Comparison of ENCODE assay signal across 1 cellular context in the genomic region with DNA sequence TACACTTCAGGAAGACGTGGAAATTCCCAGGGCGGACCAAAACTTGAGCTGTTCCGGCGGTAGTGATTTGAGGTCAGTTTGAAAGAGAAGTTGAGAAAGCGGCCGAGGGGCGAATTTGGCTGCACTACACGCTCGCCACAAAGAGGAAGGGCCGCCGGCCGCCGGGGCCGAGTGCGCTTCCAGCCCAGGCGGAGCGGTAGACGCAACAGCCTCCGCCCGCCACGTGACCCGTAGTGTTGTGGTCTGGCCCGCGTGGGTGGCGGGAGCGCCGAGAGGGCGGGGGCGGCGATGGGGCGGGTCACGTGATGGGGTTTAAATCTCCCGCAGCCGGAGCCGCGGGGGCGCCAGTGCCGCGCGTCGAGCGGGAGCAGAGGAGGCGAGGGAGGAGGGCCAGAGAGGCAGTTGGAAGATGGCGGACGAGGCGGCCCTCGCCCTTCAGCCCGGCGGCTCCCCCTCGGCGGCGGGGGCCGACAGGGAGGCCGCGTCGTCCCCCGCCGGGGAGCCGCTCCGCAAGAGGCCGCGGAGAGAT.
A peak's percentile ranks its signal among the peaks of the same experiment; 100 is the strongest.
TF ChIP-seq lines count a peak whose summit lies in the region.

A gene (plus strand): TSS at position 344 of the 529 bp plus-strand sequence. CDS start 66 bp downstream, at position 410.

TF ChIP-seq in K562, 482 proteins besides CTCF, POLR2A, EP300 and RAD21 (continued from another document and continues in another):
- TF ChIP-seq, protein P1, sequence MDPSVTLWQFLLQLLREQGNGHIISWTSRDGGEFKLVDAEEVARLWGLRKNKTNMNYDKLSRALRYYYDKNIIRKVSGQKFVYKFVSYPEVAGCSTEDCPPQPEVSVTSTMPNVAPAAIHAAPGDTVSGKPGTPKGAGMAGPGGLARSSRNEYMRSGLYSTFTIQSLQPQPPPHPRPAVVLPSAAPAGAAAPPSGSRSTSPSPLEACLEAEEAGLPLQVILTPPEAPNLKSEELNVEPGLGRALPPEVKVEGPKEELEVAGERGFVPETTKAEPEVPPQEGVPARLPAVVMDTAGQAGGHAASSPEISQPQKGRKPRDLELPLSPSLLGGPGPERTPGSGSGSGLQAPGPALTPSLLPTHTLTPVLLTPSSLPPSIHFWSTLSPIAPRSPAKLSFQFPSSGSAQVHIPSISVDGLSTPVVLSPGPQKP (CRISPR knock-in tag; IDR thresholded peaks at IDR 0.05), result no peak
- peak; percentile 57 for TF ChIP-seq CEBPB (tag; IDR thresholded peaks at IDR 0.05)
- TF ChIP-seq, protein P2, sequence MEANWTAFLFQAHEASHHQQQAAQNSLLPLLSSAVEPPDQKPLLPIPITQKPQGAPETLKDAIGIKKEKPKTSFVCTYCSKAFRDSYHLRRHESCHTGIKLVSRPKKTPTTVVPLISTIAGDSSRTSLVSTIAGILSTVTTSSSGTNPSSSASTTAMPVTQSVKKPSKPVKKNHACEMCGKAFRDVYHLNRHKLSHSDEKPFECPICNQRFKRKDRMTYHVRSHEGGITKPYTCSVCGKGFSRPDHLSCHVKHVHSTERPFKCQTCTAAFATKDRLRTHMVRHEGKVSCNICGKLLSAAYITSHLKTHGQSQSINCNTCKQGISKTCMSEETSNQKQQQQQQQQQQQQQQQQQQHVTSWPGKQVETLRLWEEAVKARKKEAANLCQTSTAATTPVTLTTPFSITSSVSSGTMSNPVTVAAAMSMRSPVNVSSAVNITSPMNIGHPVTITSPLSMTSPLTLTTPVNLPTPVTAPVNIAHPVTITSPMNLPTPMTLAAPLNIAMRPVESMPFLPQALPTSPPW (CRISPR knock-in tag; IDR thresholded peaks at IDR 0.05), result peak; percentile 97
- TF ChIP-seq ETV1 (tag; conservative IDR thresholded peaks at IDR 0.05; ENCODE audit: low read depth), result peak; percentile 70
- TF ChIP-seq, protein P3, sequence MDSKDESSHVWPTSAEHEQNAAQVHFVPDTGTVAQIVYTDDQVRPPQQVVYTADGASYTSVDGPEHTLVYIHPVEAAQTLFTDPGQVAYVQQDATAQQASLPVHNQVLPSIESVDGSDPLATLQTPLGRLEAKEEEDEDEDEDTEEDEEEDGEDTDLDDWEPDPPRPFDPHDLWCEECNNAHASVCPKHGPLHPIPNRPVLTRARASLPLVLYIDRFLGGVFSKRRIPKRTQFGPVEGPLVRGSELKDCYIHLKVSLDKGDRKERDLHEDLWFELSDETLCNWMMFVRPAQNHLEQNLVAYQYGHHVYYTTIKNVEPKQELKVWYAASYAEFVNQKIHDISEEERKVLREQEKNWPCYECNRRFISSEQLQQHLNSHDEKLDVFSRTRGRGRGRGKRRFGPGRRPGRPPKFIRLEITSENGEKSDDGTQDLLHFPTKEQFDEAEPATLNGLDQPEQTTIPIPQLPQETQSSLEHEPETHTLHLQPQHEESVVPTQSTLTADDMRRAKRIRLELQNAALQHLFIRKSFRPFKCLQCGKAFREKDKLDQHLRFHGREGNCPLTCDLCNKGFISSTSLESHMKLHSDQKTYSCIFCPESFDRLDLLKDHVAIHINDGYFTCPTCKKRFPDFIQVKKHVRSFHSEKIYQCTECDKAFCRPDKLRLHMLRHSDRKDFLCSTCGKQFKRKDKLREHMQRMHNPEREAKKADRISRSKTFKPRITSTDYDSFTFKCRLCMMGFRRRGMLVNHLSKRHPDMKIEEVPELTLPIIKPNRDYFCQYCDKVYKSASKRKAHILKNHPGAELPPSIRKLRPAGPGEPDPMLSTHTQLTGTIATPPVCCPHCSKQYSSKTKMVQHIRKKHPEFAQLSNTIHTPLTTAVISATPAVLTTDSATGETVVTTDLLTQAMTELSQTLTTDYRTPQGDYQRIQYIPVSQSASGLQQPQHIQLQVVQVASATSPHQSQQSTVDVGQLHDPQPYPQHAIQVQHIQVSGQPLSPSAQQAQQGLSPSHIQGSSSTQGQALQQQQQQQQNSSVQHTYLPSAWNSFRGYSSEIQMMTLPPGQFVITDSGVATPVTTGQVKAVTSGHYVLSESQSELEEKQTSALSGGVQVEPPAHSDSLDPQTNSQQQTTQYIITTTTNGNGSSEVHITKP (IDR thresholded peaks at IDR 0.05; ENCODE audit: partially characterized antibody), result peak; percentile 84
- TF ChIP-seq CXXC5 (CRISPR knock-in tag; IDR thresholded peaks at IDR 0.05), result peak; percentile 97
- no peak for TF ChIP-seq ZNF124 (CRISPR knock-in tag; IDR thresholded peaks at IDR 0.05)
- peak; percentile 81 for TF ChIP-seq SUPT5H (IDR thresholded peaks at IDR 0.05)
- no peak for TF ChIP-seq NFYB (IDR thresholded peaks at IDR 0.05; ENCODE audit: extremely low read depth, insufficient read length)
- TF ChIP-seq MAZ (CRISPR knock-in tag; conservative IDR thresholded peaks at IDR 0.05 in 1 of 2, IDR thresholded peaks at IDR 0.05 in 1 of 2), result peak; percentile 98 to 99
- peak; percentile 82 for TF ChIP-seq BCOR (IDR thresholded peaks at IDR 0.05)
- TF ChIP-seq L3MBTL2 (IDR thresholded peaks at IDR 0.05), result peak; percentile 86
- TF ChIP-seq, protein P4, sequence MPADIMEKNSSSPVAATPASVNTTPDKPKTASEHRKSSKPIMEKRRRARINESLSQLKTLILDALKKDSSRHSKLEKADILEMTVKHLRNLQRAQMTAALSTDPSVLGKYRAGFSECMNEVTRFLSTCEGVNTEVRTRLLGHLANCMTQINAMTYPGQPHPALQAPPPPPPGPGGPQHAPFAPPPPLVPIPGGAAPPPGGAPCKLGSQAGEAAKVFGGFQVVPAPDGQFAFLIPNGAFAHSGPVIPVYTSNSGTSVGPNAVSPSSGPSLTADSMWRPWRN (IDR thresholded peaks at IDR 0.05; ENCODE audit: low read depth), result peak; percentile 96
- TF ChIP-seq, protein P5, sequence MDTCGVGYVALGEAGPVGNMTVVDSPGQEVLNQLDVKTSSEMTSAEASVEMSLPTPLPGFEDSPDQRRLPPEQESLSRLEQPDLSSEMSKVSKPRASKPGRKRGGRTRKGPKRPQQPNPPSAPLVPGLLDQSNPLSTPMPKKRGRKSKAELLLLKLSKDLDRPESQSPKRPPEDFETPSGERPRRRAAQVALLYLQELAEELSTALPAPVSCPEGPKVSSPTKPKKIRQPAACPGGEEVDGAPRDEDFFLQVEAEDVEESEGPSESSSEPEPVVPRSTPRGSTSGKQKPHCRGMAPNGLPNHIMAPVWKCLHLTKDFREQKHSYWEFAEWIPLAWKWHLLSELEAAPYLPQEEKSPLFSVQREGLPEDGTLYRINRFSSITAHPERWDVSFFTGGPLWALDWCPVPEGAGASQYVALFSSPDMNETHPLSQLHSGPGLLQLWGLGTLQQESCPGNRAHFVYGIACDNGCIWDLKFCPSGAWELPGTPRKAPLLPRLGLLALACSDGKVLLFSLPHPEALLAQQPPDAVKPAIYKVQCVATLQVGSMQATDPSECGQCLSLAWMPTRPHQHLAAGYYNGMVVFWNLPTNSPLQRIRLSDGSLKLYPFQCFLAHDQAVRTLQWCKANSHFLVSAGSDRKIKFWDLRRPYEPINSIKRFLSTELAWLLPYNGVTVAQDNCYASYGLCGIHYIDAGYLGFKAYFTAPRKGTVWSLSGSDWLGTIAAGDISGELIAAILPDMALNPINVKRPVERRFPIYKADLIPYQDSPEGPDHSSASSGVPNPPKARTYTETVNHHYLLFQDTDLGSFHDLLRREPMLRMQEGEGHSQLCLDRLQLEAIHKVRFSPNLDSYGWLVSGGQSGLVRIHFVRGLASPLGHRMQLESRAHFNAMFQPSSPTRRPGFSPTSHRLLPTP (IDR thresholded peaks at IDR 0.05; ENCODE audit: borderline replicate concordance, extremely low read depth, insufficient read length), result peak; percentile 16
- TF ChIP-seq CC2D1A (IDR thresholded peaks at IDR 0.05), result no peak
- TF ChIP-seq POLR2AphosphoS2 (IDR thresholded peaks at IDR 0.05; ENCODE audit: low read length), result peak; percentile 72; the same call in 1 of the 2 replicates
- TF ChIP-seq NR2C1 (IDR thresholded peaks at IDR 0.05), result peak; percentile 53; the same call in 1 of the 2 replicates
- peak; percentile 30; the same call in 1 of the 2 replicates for TF ChIP-seq NR2C1 (tag; IDR thresholded peaks at IDR 0.05)
- TF ChIP-seq, protein P6, sequence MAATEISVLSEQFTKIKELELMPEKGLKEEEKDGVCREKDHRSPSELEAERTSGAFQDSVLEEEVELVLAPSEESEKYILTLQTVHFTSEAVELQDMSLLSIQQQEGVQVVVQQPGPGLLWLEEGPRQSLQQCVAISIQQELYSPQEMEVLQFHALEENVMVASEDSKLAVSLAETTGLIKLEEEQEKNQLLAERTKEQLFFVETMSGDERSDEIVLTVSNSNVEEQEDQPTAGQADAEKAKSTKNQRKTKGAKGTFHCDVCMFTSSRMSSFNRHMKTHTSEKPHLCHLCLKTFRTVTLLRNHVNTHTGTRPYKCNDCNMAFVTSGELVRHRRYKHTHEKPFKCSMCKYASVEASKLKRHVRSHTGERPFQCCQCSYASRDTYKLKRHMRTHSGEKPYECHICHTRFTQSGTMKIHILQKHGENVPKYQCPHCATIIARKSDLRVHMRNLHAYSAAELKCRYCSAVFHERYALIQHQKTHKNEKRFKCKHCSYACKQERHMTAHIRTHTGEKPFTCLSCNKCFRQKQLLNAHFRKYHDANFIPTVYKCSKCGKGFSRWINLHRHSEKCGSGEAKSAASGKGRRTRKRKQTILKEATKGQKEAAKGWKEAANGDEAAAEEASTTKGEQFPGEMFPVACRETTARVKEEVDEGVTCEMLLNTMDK (IDR thresholded peaks at IDR 0.05; ENCODE audit: borderline replicate concordance, insufficient read depth, low read depth, low read length, poor library complexity, severe bottlenecking), result peak; percentile 72
- 0 out of 2 replicates have a peak, but pooled peaks have one; percentile 81 for TF ChIP-seq NFRKB (IDR thresholded peaks at IDR 0.05; ENCODE audit: low read depth)
- TF ChIP-seq NCOR1 (IDR thresholded peaks at IDR 0.05), result peak; percentile 97
- TF ChIP-seq STAT5A (IDR thresholded peaks at IDR 0.05; ENCODE audit: borderline replicate concordance, low read length), result no peak
- TF ChIP-seq, protein P7, sequence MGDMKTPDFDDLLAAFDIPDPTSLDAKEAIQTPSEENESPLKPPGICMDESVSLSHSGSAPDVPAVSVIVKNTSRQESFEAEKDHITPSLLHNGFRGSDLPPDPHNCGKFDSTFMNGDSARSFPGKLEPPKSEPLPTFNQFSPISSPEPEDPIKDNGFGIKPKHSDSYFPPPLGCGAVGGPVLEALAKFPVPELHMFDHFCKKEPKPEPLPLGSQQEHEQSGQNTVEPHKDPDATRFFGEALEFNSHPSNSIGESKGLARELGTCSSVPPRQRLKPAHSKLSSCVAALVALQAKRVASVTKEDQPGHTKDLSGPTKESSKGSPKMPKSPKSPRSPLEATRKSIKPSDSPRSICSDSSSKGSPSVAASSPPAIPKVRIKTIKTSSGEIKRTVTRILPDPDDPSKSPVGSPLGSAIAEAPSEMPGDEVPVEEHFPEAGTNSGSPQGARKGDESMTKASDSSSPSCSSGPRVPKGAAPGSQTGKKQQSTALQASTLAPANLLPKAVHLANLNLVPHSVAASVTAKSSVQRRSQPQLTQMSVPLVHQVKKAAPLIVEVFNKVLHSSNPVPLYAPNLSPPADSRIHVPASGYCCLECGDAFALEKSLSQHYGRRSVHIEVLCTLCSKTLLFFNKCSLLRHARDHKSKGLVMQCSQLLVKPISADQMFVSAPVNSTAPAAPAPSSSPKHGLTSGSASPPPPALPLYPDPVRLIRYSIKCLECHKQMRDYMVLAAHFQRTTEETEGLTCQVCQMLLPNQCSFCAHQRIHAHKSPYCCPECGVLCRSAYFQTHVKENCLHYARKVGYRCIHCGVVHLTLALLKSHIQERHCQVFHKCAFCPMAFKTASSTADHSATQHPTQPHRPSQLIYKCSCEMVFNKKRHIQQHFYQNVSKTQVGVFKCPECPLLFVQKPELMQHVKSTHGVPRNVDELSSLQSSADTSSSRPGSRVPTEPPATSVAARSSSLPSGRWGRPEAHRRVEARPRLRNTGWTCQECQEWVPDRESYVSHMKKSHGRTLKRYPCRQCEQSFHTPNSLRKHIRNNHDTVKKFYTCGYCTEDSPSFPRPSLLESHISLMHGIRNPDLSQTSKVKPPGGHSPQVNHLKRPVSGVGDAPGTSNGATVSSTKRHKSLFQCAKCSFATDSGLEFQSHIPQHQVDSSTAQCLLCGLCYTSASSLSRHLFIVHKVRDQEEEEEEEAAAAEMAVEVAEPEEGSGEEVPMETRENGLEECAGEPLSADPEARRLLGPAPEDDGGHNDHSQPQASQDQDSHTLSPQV (IDR thresholded peaks at IDR 0.05), result 0 out of 2 replicates have a peak, but pooled peaks have one; percentile 28
- TF ChIP-seq PHF21A (IDR thresholded peaks at IDR 0.05; ENCODE audit: borderline replicate concordance, low read depth), result peak; percentile 76; the same call in 1 of the 2 replicates
- peak; percentile 89 for TF ChIP-seq GTF2F1 (IDR thresholded peaks at IDR 0.05; ENCODE audit: low read depth, low read length)
- TF ChIP-seq, protein P8, sequence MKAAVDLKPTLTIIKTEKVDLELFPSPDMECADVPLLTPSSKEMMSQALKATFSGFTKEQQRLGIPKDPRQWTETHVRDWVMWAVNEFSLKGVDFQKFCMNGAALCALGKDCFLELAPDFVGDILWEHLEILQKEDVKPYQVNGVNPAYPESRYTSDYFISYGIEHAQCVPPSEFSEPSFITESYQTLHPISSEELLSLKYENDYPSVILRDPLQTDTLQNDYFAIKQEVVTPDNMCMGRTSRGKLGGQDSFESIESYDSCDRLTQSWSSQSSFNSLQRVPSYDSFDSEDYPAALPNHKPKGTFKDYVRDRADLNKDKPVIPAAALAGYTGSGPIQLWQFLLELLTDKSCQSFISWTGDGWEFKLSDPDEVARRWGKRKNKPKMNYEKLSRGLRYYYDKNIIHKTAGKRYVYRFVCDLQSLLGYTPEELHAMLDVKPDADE (conservative IDR thresholded peaks at IDR 0.05; ENCODE audit: control insufficient read depth, low read depth, low read length), result peak; percentile 75; the same call in 1 of the 2 replicates
- 0 out of 2 replicates have a peak, but pooled peaks have one; percentile 24 for TF ChIP-seq DIDO1 (tag; IDR thresholded peaks at IDR 0.05; ENCODE audit: low read depth)
- peak; percentile 44; the same call in 1 of the 2 replicates for TF ChIP-seq TCF7 (IDR thresholded peaks at IDR 0.05; ENCODE audit: borderline replicate concordance)
- TF ChIP-seq CBFA2T2 (conservative IDR thresholded peaks at IDR 0.05), result peak; percentile 95
- TF ChIP-seq PHF8 (IDR thresholded peaks at IDR 0.05; ENCODE audit: borderline replicate concordance, low read length), result peak; percentile 95
- peak; percentile 93 for TF ChIP-seq HDAC3 (IDR thresholded peaks at IDR 0.05; ENCODE audit: borderline replicate concordance, partially characterized antibody)
- peak in 1 of 2 experiments; percentile 55; a peak in 2 of 4 replicates for TF ChIP-seq KDM4B (IDR thresholded peaks at IDR 0.05; ENCODE audit: borderline replicate concordance in 2 of 2, low read depth in 1 of 2)
- no peak for TF ChIP-seq ZNF57 (CRISPR knock-in tag; IDR thresholded peaks at IDR 0.05)
- TF ChIP-seq JUN (IDR thresholded peaks at IDR 0.05; ENCODE audit: borderline replicate concordance, low read depth, low read length), result peak; percentile 59; the same call in 1 of the 2 replicates
- no peak for TF ChIP-seq JUN (CRISPR knock-in tag; IDR thresholded peaks at IDR 0.05; ENCODE audit: borderline replicate concordance)
- no peak for TF ChIP-seq SLC30A9 (CRISPR knock-in tag; IDR thresholded peaks at IDR 0.05)
